11 cellular contexts compared by ENCODE assay signal in genomic region chr11:130476200-130476921, GRCh38. TPM values are rescaled to one million over a fixed set of nuclear protein-coding genes. Genes with fewer than 3 reads are reported as not detected.
DNase-seq lines count a peak whose midpoint lies in the region; ATAC-seq and TF ChIP-seq lines count a peak whose summit lies in the region.
"Had no signal": no experiment of that assay in that cellular context is flagged by ENCODE, and none has a peak within 500 bp of the region (broad histone marks: within the 10 kb centered on the region; RNA-seq: fewer than 3 reads in every experiment).

No MANE protein-coding gene starts in this region.

- POLR2A ChIA-PET in RWPE1 (lab: Yijun Ruan, JAX; ENCODE audit: low non-redundant PET), result no interaction called here

- no peaks in the 10 kb centered on the region for H3K27me3 Mint-ChIP-seq in nephron progenitor cell (ENCODE audit: low read depth, poor library complexity)

- peak overlapping the region; percentile 60 for H3K4me3 Mint-ChIP-seq in nephron progenitor cell

- ATAC-seq in GM21576 (IDR thresholded peaks at IDR 0.05; ENCODE audit: unreplicated experiment), result no peak
- no peak for ATAC-seq in GM18517 (IDR thresholded peaks at IDR 0.05; ENCODE audit: unreplicated experiment)
- no peak for ATAC-seq in HG03457 (IDR thresholded peaks at IDR 0.05; ENCODE audit: unreplicated experiment)

- in situ Hi-C loops in ACHN (cut with HindIII; ENCODE audit: low pct_ligation_motif_present, low pct_unique_long_range_greater_than_20kb, low sequenced_read_pairs), result no loop called here

- TF ChIP-seq CTCF in RWPE1 (conservative IDR thresholded peaks at IDR 0.05; ENCODE audit: low read depth) (no peak), cardiac muscle cell (IDR thresholded peaks at IDR 0.05; ENCODE audit: low read depth, low read length) (no peak), nephron progenitor cell (IDR thresholded peaks at IDR 0.05) (no peak)

- H3K9me3 ChIP-seq in cardiac muscle cell (ENCODE audit: low read depth) (no peaks in the 10 kb centered on the region), SJCRH30 (replicated peaks) (no peaks in the 10 kb centered on the region)

- H3K36me3 ChIP-seq in cardiac muscle cell (peaks cover 8% of the 10 kb centered on the region), SJCRH30 (no peaks in the 10 kb centered on the region)

- H3K4me3 ChIP-seq in cardiac muscle cell (no peak overlapping the region), SJCRH30 (no peak overlapping the region)

- H3K27ac ChIP-seq in RWPE1, result peak overlapping the region; percentile 10; the same call in 1 of the 2 replicates
- H3K27ac ChIP-seq in cardiac muscle cell, result peak overlapping the region; percentile 93
- no peak overlapping the region for H3K27ac ChIP-seq in SJCRH30

- peak overlapping the region; percentile 55 for H3K27ac Mint-ChIP-seq in nephron progenitor cell

- CTCF ChIA-PET in RWPE1 (lab: Yijun Ruan, JAX), result no interaction called here

- H3K36me3 Mint-ChIP-seq in nephron progenitor cell (ENCODE audit: low read depth), result peaks cover 11% of the 10 kb centered on the region

- DNase-seq in ACHN (peak; percentile 8), RWPE1 (ENCODE audit: low spot score) (no peak), cardiac muscle cell (ENCODE audit: low read depth in 1 of 2, low spot score in 1 of 2) (peak in 1 of 2 donors; percentile 81), nephron progenitor cell (no peak), SJCRH30 (no peak)
- DNase-seq: activated naive CD4-positive, alpha-beta T cell; NCI-H510A treated with DMSO at 0.1 percent for 48 hours had no signal

- H3K4me1 ChIP-seq in cardiac muscle cell (ENCODE audit: low read depth) (peaks cover 31% of the 10 kb centered on the region), SJCRH30 (peaks cover 22% of the 10 kb centered on the region)

- no peaks in the 10 kb centered on the region for H3K9me3 Mint-ChIP-seq in nephron progenitor cell

- H3K27me3 ChIP-seq in cardiac muscle cell, result no peaks in the 10 kb centered on the region
- H3K27me3 ChIP-seq in SJCRH30, result no peaks in the 10 kb centered on the region

- H3K4me1 Mint-ChIP-seq in nephron progenitor cell, result peaks cover 4% of the 10 kb centered on the region

RNA-seq across cellular contexts. Expression of gene ADAMTS15, which starts 27.9 kb away (rescaled TPM):
- total RNA-seq in cardiac muscle cell, result 12.9 and 13.0 TPM in 2 replicates
- 2.2 and 2.4 TPM in 2 replicates for polyA plus RNA-seq in cardiac muscle cell
- 6.9 and 7.9 TPM in 2 replicates for total RNA-seq in SJCRH30 (2014; rRNA removed; shearing (Covaris generic))

RNA-seq across cellular contexts. Expression of gene ADAMTS8, which starts 48.0 kb away (rescaled TPM):
- total RNA-seq in cardiac muscle cell, result 3.1 and 6.6 TPM in 2 replicates
- 3.8 and 4.0 TPM in 2 replicates for polyA plus RNA-seq in cardiac muscle cell
- 0.05 TPM in 1 of 2 replicates, not detected in the other for total RNA-seq in SJCRH30 (2014; rRNA removed; shearing (Covaris generic))
- total RNA-seq: RPMI7951 had no signal
